ENCODE assay signal across 12 cellular contexts in the genomic region with DNA sequence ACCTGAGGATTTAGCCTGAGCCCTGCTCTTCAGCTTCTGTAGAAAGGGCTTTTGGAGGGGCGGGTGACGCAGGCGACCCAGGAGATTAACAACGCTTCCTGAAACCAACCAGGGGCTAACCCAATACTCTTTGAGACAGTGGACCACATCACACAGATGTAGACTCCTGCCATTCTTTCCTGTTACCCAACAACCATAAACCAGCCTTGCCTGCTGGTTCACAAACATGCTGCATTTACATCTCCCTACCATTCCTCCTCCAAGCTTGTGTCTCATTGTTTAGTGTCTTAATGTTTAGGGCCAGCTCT.
A peak's percentile ranks its signal among the peaks of the same experiment; 100 is the strongest.
DNase-seq lines count a peak whose midpoint lies in the region; ATAC-seq lines count a peak whose summit lies in the region.
"Had no signal": no experiment of that assay in that cellular context is flagged by ENCODE, and none has a peak within 500 bp of the region (broad histone marks: within the 10 kb centered on the region; RNA-seq: fewer than 3 reads in every experiment).

No MANE protein-coding gene starts in this region.

- peak; percentile 21 to 28 for DNase-seq in stimulated activated CD4-positive, alpha-beta T cell treated with anti-CD3 and anti-CD28 coated beads, Interleukin-2, amount 100 ng/mL, for 24 hours
- DNase-seq in stimulated activated CD4-positive, alpha-beta T cell treated with anti-CD3 and anti-CD28 coated beads, Interleukin-4, amount 100 ng/mL, for 1 hour = no peak
- DNase-seq in T-helper 2 cell = peak in 3 of 5 experiments; percentile 40 to 65 (median 40)
- no peak for DNase-seq in caudate nucleus (lab: John Stamatoyannopoulos, UW)
- no peak for DNase-seq in DMS153 (lab: John Stamatoyannopoulos, UW)
- no peak for DNase-seq in COLO829 (ENCODE audit: low spot score)
- DNase-seq: activated effector memory CD4-positive, alpha-beta T cell treated with anti-CD3 and anti-CD28 coated beads, Interleukin-2, amount 50 U/mL, for 16 hours; EL; NCI-H1105; NCI-H446 treated with DMSO at 0.1 percent for 48 hours had no signal

- peak overlapping the region; percentile 52 for H3K27ac ChIP-seq in caudate nucleus (ENCODE audit: low read depth, low read length)

- ATAC-seq in GM18511 (IDR thresholded peaks at IDR 0.05; ENCODE audit: unreplicated experiment) (no peak), HG03521 (IDR thresholded peaks at IDR 0.05; ENCODE audit: unreplicated experiment) (no peak)

Comparison
In these comparisons a context has a peak if more than half of its experiments do, and no peak if none do; other contexts are left out.
1. DNase-seq: peak in stimulated activated CD4-positive, alpha-beta T cell treated with anti-CD3 and anti-CD28 coated beads, Interleukin-2, amount 100 ng/mL, for 24 hours (2 of 2) and T-helper 2 cell (3 of 5); none in stimulated activated CD4-positive, alpha-beta T cell treated with anti-CD3 and anti-CD28 coated beads, Interleukin-4, amount 100 ng/mL, for 1 hour (single experiment), caudate nucleus (0 of 61), DMS153 (single experiment) and COLO829 (single experiment).